Comparison of ENCODE assay signal across 6 cellular contexts in genomic region chr11:319465-320273, GRCh38. TPM values are rescaled to one million over a fixed set of nuclear protein-coding genes. Genes with fewer than 3 reads are reported as not detected.
A peak's percentile ranks its signal among the peaks of the same experiment; 100 is the strongest.
DNase-seq lines count a peak whose midpoint lies in the region; ATAC-seq and TF ChIP-seq lines count a peak whose summit lies in the region.
"Not testable (repeated sequence)": the region's sequence is repeated elsewhere in the genome, so short reads cannot be mapped to it uniquely, and the experiment has no call there.

No MANE protein-coding gene starts in this region.

- not testable (repeated sequence) for H4K20me1 ChIP-seq in BLaER1

- H3K4me1 Mint-ChIP-seq in activated naive CD4-positive, alpha-beta T cell treated with anti-CD3 and anti-CD28 coated beads, Interleukin-2, amount 50 U/mL, for 24 hours, result peaks cover 49% of the 10 kb centered on the region

- not testable (repeated sequence) for H3K27me3 Mint-ChIP-seq in activated naive CD4-positive, alpha-beta T cell treated with anti-CD3 and anti-CD28 coated beads, Interleukin-2, amount 50 U/mL, for 24 hours

- not testable (repeated sequence) for H3K9me3 ChIP-seq in BLaER1; MG63; esophagus muscularis mucosa; lung (ENCODE audit: control insufficient read depth in 2 of 2, insufficient read depth in 1 of 2, low read length in 1 of 2); skeletal muscle tissue (ENCODE audit: control insufficient read depth in 3 of 3, low read length in 3 of 3)

- TF ChIP-seq POLR2A in esophagus muscularis mucosa (IDR thresholded peaks at IDR 0.05; ENCODE audit: low read depth), result not testable (repeated sequence)

- not testable (repeated sequence) for DNase-seq in MG63; esophagus muscularis mucosa (ENCODE audit: extremely low spot score); lung (ENCODE audit: low spot score)

- not testable (repeated sequence) for ATAC-seq in lung (ENCODE audit: insufficient read depth, low FRiP score)

- TF ChIP-seq EP300 in esophagus muscularis mucosa (IDR thresholded peaks at IDR 0.05), result not testable (repeated sequence)

- peak overlapping the region; percentile 90 for H3K4me3 Mint-ChIP-seq in activated naive CD4-positive, alpha-beta T cell treated with anti-CD3 and anti-CD28 coated beads, Interleukin-2, amount 50 U/mL, for 24 hours

- intact Hi-C loops in esophagus muscularis mucosa (cut with DNase I), result not testable (repeated sequence)

- peak overlapping the region; percentile 97 for H3K27ac Mint-ChIP-seq in activated naive CD4-positive, alpha-beta T cell treated with anti-CD3 and anti-CD28 coated beads, Interleukin-2, amount 50 U/mL, for 24 hours

- H3K9ac ChIP-seq in BLaER1, result not testable (repeated sequence)
- H3K9ac ChIP-seq in skeletal muscle tissue (ENCODE audit: low read depth in 1 of 3, low read length in 3 of 3), result peak overlapping the region; percentile 72 to 81 (median 80)

- H3K36me3 Mint-ChIP-seq in activated naive CD4-positive, alpha-beta T cell treated with anti-CD3 and anti-CD28 coated beads, Interleukin-2, amount 50 U/mL, for 24 hours, result not testable (repeated sequence)

- not testable (repeated sequence) for H3K9me3 Mint-ChIP-seq in activated naive CD4-positive, alpha-beta T cell treated with anti-CD3 and anti-CD28 coated beads, Interleukin-2, amount 50 U/mL, for 24 hours

- not testable (repeated sequence) for H3K36me3 ChIP-seq in BLaER1; esophagus muscularis mucosa; lung (ENCODE audit: control insufficient read depth in 2 of 2, insufficient read depth in 2 of 2, low read length in 2 of 2); skeletal muscle tissue (ENCODE audit: control insufficient read depth in 3 of 3, insufficient read depth in 3 of 3, low read length in 3 of 3)
- H3K36me3 ChIP-seq in MG63, result peaks cover 23% of the 10 kb centered on the region

- H3K4me3 ChIP-seq in BLaER1 (peak overlapping the region; percentile 63; the same call in 1 of the 2 replicates), MG63 (peak overlapping the region; percentile 97), esophagus muscularis mucosa (peak overlapping the region; percentile 70 to 97 (median 72)), lung (peak overlapping the region; percentile 96), skeletal muscle tissue (ENCODE audit: low read length in 3 of 3) (peak overlapping the region; percentile 68 to 85 (median 78))

- H3K4me2 ChIP-seq in BLaER1, result peak overlapping the region; percentile 76

- TF ChIP-seq CTCF in esophagus muscularis mucosa (IDR thresholded peaks at IDR 0.05), result peak in 2 of 3 experiments; percentile 13 to 21
- TF ChIP-seq CTCF in lung (IDR thresholded peaks at IDR 0.05; ENCODE audit: control extremely low read depth, extremely low read depth), result not testable (repeated sequence)

- H3K27ac ChIP-seq in BLaER1, result not testable (repeated sequence)
- H3K27ac ChIP-seq in esophagus muscularis mucosa (replicated peaks in 1 of 4) (peak overlapping the region; percentile 95 to 97 (median 96)), lung (ENCODE audit: low read depth in 1 of 2, low read length in 1 of 2) (peak overlapping the region; percentile 21 to 92), skeletal muscle tissue (ENCODE audit: low read depth, low read length) (peak overlapping the region; percentile 92)

- not testable (repeated sequence) for H3K27me3 ChIP-seq in BLaER1; MG63; lung (ENCODE audit: control insufficient read depth, insufficient read depth)
- H3K27me3 ChIP-seq in esophagus muscularis mucosa (peaks cover 0 to 19% (median 8%) of the 10 kb centered on the region in 4 donors), skeletal muscle tissue (ENCODE audit: control insufficient read depth in 3 of 3, insufficient read depth in 3 of 3, low read length in 3 of 3) (peaks cover 6 to 23% (median 14%) of the 10 kb centered on the region in 3 donors)

- H3K4me1 ChIP-seq in BLaER1 (peaks cover 58% of the 10 kb centered on the region), esophagus muscularis mucosa (peaks cover 17 to 48% (median 43%) of the 10 kb centered on the region in 4 donors), skeletal muscle tissue (ENCODE audit: control insufficient read depth in 3 of 3, insufficient read depth in 3 of 3, low read length in 3 of 3) (peaks cover 12 to 23% (median 13%) of the 10 kb centered on the region in 3 donors)
- not testable (repeated sequence) for H3K4me1 ChIP-seq in lung (ENCODE audit: control insufficient read depth in 2 of 2, insufficient read depth in 2 of 2, low read length in 2 of 2)

- WGBS in esophagus muscularis mucosa, result 11% methylated on average over 15 of the region's 24 CpGs
- WGBS in lung, 2 donors, result 15 to 28% methylated on average over 20 to 23 of the region's 24 CpGs

RNA-seq across cellular contexts. Expression of gene IFITM3, which starts 1.0 kb away (rescaled TPM):
- total RNA-seq in MG63 (2014; rRNA removed; shearing (Covaris generic); ENCODE audit: low replicate concordance), result 62.7 and 85.0 TPM in 2 replicates
- total RNA-seq in esophagus muscularis mucosa (100 to 1,000 TPM; 290 to 513 (median 410) TPM), lung (100 to 1,000 TPM; 191 to 903 TPM), skeletal muscle tissue (15.7 TPM)
- 1,000 to 10,000 TPM; 1,642 to 2,585 TPM for polyA plus RNA-seq in lung

RNA-seq across cellular contexts. Expression of gene IFITM1, which starts 5.8 kb away (rescaled TPM):
- total RNA-seq in MG63 (2014; rRNA removed; shearing (Covaris generic); ENCODE audit: low replicate concordance), result 26.5 and 62.6 TPM in 2 replicates
- total RNA-seq in esophagus muscularis mucosa (100 to 1,000 TPM in 3 of 4 donors, 10 to 100 TPM in 1; 60.6 to 197 (median 171) TPM), lung (100 to 1,000 TPM in 1 of 2 donors, 10 to 100 TPM in 1; 53.3 to 104 TPM), skeletal muscle tissue (13.0 TPM)
- polyA plus RNA-seq in lung, result 100 to 1,000 TPM; 275 to 531 TPM

RNA-seq across cellular contexts. Expression of gene IFITM2, which starts 12.1 kb away (rescaled TPM):
- 35.8 and 50.4 TPM in 2 replicates for total RNA-seq in MG63 (2014; rRNA removed; shearing (Covaris generic); ENCODE audit: low replicate concordance)
- 100 to 1,000 TPM in 3 of 4 donors, 10 to 100 TPM in 1; 92.2 to 235 (median 194) TPM for total RNA-seq in esophagus muscularis mucosa
- 100 to 1,000 TPM in 1 of 2 donors, 10 to 100 TPM in 1; 75.7 to 656 TPM for total RNA-seq in lung
- polyA plus RNA-seq in lung, result 1,000 to 10,000 TPM; 1,063 to 4,189 TPM
- 6.3 TPM for total RNA-seq in skeletal muscle tissue

RNA-seq across cellular contexts. Expression of gene IFITM5, which starts 20.3 kb away (rescaled TPM):
- not detected in 2 replicates for total RNA-seq in MG63 (2014; rRNA removed; shearing (Covaris generic); ENCODE audit: low replicate concordance)
- total RNA-seq in esophagus muscularis mucosa, result not detected
- not detected for total RNA-seq in lung
- not detected for polyA plus RNA-seq in lung
- not detected for total RNA-seq in skeletal muscle tissue

RNA-seq across cellular contexts. Expression of gene PGGHG, which starts 30.7 kb away (rescaled TPM):
- total RNA-seq in MG63 (2014; rRNA removed; shearing (Covaris generic); ENCODE audit: low replicate concordance), result 1.9 and 6.2 TPM in 2 replicates
- 10 to 100 TPM; 13.3 to 23.7 (median 18.8) TPM for total RNA-seq in esophagus muscularis mucosa
- total RNA-seq in lung, result 10 to 100 TPM; 21.6 to 63.3 TPM
- 100 to 1,000 TPM; 112 to 145 TPM for polyA plus RNA-seq in lung
- total RNA-seq in skeletal muscle tissue, result 2.6 TPM
